In genomic region chr17:49849711-49850610, GRCh38 we compare ENCODE assay signal across 11 cellular contexts. TPM values are rescaled to one million over a fixed set of nuclear protein-coding genes. Genes with fewer than 3 reads are reported as not detected.
DNase-seq lines count a peak whose midpoint lies in the region; ATAC-seq and TF ChIP-seq lines count a peak whose summit lies in the region.
"Had no signal": no experiment of that assay in that cellular context is flagged by ENCODE, and none has a peak within 500 bp of the region (broad histone marks: within the 10 kb centered on the region; RNA-seq: fewer than 3 reads in every experiment).

No MANE protein-coding gene starts in this region.

- H4K20me1 ChIP-seq in PC-3 (ENCODE audit: low read length), result no peaks in the 10 kb centered on the region

- H3K9ac ChIP-seq in HUES48 (ENCODE audit: low read depth, low read length) (no peak overlapping the region), PC-3 (ENCODE audit: low read length) (no peak overlapping the region)

- POLR2A ChIA-PET in PC-3 (lab: Charles Lee; ENCODE audit: unreplicated experiment), result no interaction called here

- TF ChIP-seq CTCF in chondrocyte (IDR thresholded peaks at IDR 0.05) (no peak), neural crest cell (conservative IDR thresholded peaks at IDR 0.05) (no peak), PC-3 (conservative IDR thresholded peaks at IDR 0.05; ENCODE audit: low read depth, low read length) (no peak)

- H3K27ac ChIP-seq in HUES48 (ENCODE audit: low read depth, low read length) (no peak overlapping the region), PC-3 (ENCODE audit: low read length) (no peak overlapping the region)
- H3K27ac ChIP-seq: thyroid gland had no signal

- no peak overlapping the region for H2AFZ ChIP-seq in PC-3 (ENCODE audit: low read length)

- no peaks in the 10 kb centered on the region for H3K9me3 ChIP-seq in HUES48 (ENCODE audit: control insufficient read depth, insufficient read depth, low read length)
- no peaks in the 10 kb centered on the region for H3K9me3 ChIP-seq in PC-3 (ENCODE audit: low read length)
- H3K9me3 ChIP-seq: thyroid gland had no signal

- peaks cover 36% of the 10 kb centered on the region for H3K27me3 ChIP-seq in HUES48 (ENCODE audit: control insufficient read depth, insufficient read depth, low read length)
- H3K27me3 ChIP-seq in PC-3 (ENCODE audit: low read length), result peaks cover 3% of the 10 kb centered on the region; the same call in 1 of the 2 replicates
- H3K27me3 ChIP-seq: thyroid gland had no signal

- H3K79me2 ChIP-seq in PC-3 (ENCODE audit: low read length), result no peaks in the 10 kb centered on the region

- H3K27me3 Mint-ChIP-seq in chondrocyte (ENCODE audit: low read depth), result peaks cover 3% of the 10 kb centered on the region
- peaks cover 58% of the 10 kb centered on the region for H3K27me3 Mint-ChIP-seq in neural crest cell (ENCODE audit: low read depth)

- no peak overlapping the region for H3K4me2 ChIP-seq in PC-3 (ENCODE audit: low read length)

- no TSS peak for BruUV-seq in PC-3 (replicated peaks; lab: Mats Ljungman, UMichigan)

- no peaks in the 10 kb centered on the region for H3F3A ChIP-seq in PC-3 (ENCODE audit: low read length, unreplicated experiment)

- no peaks in the 10 kb centered on the region for H3K9me2 ChIP-seq in PC-3 (replicated peaks; ENCODE audit: low read length)

- DNase-seq in DMS 273 (lab: John Stamatoyannopoulos, UW; ENCODE audit: unreplicated experiment) (peak; percentile 75), chondrocyte (ENCODE audit: low spot score) (no peak), neural crest cell (ENCODE audit: low read depth, low spot score) (no peak), PC-3 (no peak), NCI-H748 (lab: John Stamatoyannopoulos, UW; ENCODE audit: unreplicated experiment) (no peak)

- H3K9me3 Mint-ChIP-seq in chondrocyte (ENCODE audit: low read depth) (no peaks in the 10 kb centered on the region), neural crest cell (no peaks in the 10 kb centered on the region)

- peak overlapping the region; percentile 77 for H3K4me3 Mint-ChIP-seq in chondrocyte (ENCODE audit: unreplicated experiment)
- H3K4me3 Mint-ChIP-seq in neural crest cell, result peak overlapping the region; percentile 81

- ATAC-seq in HG03460 (IDR thresholded peaks at IDR 0.05; ENCODE audit: unreplicated experiment) (no peak), PC-3 (no peak)

- H3K4me1 ChIP-seq in HUES48 (ENCODE audit: control insufficient read depth, insufficient read depth, low read length) (peaks cover 15% of the 10 kb centered on the region), PC-3 (ENCODE audit: insufficient read depth, low read length) (no peaks in the 10 kb centered on the region; the same call in 1 of the 2 replicates)

- H3K36me3 ChIP-seq in HUES48 (ENCODE audit: control insufficient read depth, insufficient read depth, low read length) (0 out of 2 replicates have a peak, but pooled peaks cover 4% of the 10 kb centered on the region), PC-3 (ENCODE audit: low read depth, low read length) (no peaks in the 10 kb centered on the region)
- H3K36me3 ChIP-seq: thyroid gland had no signal

- intact Hi-C loops in PC-3 (cut with micrococcal nuclease), result no loop called here

- H3K27ac Mint-ChIP-seq in chondrocyte (ENCODE audit: unreplicated experiment), result no peak overlapping the region
- H3K27ac Mint-ChIP-seq in neural crest cell (ENCODE audit: unreplicated experiment), result no peak overlapping the region

- H3K4me1 Mint-ChIP-seq in chondrocyte (ENCODE audit: low read depth) (peaks cover 19% of the 10 kb centered on the region), neural crest cell (peaks cover 5% of the 10 kb centered on the region)

- H3K36me3 Mint-ChIP-seq in chondrocyte (ENCODE audit: low read depth) (peaks cover 3% of the 10 kb centered on the region), neural crest cell (ENCODE audit: low read depth) (no peaks in the 10 kb centered on the region)

- peak overlapping the region; percentile 56; the same call in 1 of the 2 replicates for H3K4me3 ChIP-seq in HUES48 (ENCODE audit: low read depth, low read length)
- no peak overlapping the region for H3K4me3 ChIP-seq in PC-3 (ENCODE audit: low read length)

- CTCF ChIA-PET in PC-3 (lab: Charles Lee), result no interaction called here

RNA-seq across cellular contexts. Expression of gene TAC4, which starts 2.1 kb away (rescaled TPM):
- total RNA-seq in chondrocyte, result not detected in 3 replicates
- total RNA-seq in neural crest cell, result not detected in 2 replicates
- not detected in 2 replicates for total RNA-seq in PC-3 (2014; rRNA removed)
- total RNA-seq: fibroblast of lung, HT1080, mucosa of gallbladder, thyroid gland had no signal
